In genomic region chr12:5796171-5797091, GRCh38 we compare ENCODE assay signal across 8 cellular contexts.
DNase-seq lines count a peak whose midpoint lies in the region; ATAC-seq and TF ChIP-seq lines count a peak whose summit lies in the region.

No MANE protein-coding gene starts in this region.

- TF ChIP-seq CTCF in LNCAP (IDR thresholded peaks at IDR 0.05) (peak; percentile 92), brain (conservative IDR thresholded peaks at IDR 0.05) (peak; percentile 88 to 97), mucosa of descending colon (IDR thresholded peaks at IDR 0.05) (peak; percentile 60)

- H3K36me3 Mint-ChIP-seq in brain = no peaks in the 10 kb centered on the region

- no peak overlapping the region for H3K27ac Mint-ChIP-seq in brain

- no peak overlapping the region for H3K4me3 Mint-ChIP-seq in brain

- peak; percentile 37 for DNase-seq in GDM1 (lab: John Stamatoyannopoulos, UW)
- peak in 2 of 3 donors; percentile 50 to 69 for DNase-seq in mucosa of descending colon

- ATAC-seq in mucosa of descending colon (peak; percentile 81), HG03571 (IDR thresholded peaks at IDR 0.05; ENCODE audit: unreplicated experiment) (no peak), GM19452 (IDR thresholded peaks at IDR 0.05; ENCODE audit: unreplicated experiment) (no peak), HG02973 (IDR thresholded peaks at IDR 0.05; ENCODE audit: unreplicated experiment) (no peak), GM18517 (IDR thresholded peaks at IDR 0.05; ENCODE audit: unreplicated experiment) (no peak)

- H3K4me1 Mint-ChIP-seq in brain = no peaks in the 10 kb centered on the region

- intact Hi-C loops in mucosa of descending colon (cut with DNase I, micrococcal nuclease) = no loop called here

- no peaks in the 10 kb centered on the region for H3K36me3 ChIP-seq in mucosa of descending colon (ENCODE audit: low read depth)

- H3K9me3 Mint-ChIP-seq in brain = peaks cover 0 to 2% (median 0%) of the 10 kb centered on the region in 5 experiments

- no peaks in the 10 kb centered on the region for H3K4me1 ChIP-seq in mucosa of descending colon (ENCODE audit: low read depth)

- no peak overlapping the region for H3K4me3 ChIP-seq in mucosa of descending colon

- H3K9me3 ChIP-seq in mucosa of descending colon = no peaks in the 10 kb centered on the region

- H3K27me3 Mint-ChIP-seq in brain = peaks cover 9% of the 10 kb centered on the region
